Comparison of ENCODE assay signal across 14 cellular contexts in genomic region chr6:138546733-138547185, GRCh38. TPM values are rescaled to one million over a fixed set of nuclear protein-coding genes. Genes with fewer than 3 reads are reported as not detected.
DNase-seq lines count a peak whose midpoint lies in the region; TF ChIP-seq lines count a peak whose summit lies in the region.
"Had no signal": no experiment of that assay in that cellular context is flagged by ENCODE, and none has a peak within 500 bp of the region (broad histone marks: within the 10 kb centered on the region; RNA-seq: fewer than 3 reads in every experiment).

No MANE protein-coding gene starts in this region.

- no peak overlapping the region for H3K4me3 Mint-ChIP-seq in activated naive CD4-positive, alpha-beta T cell treated with anti-CD3 and anti-CD28 coated beads, Interleukin-2, amount 10 ng/mL, durations not matched to agents 7 days and 5 days
- no peak overlapping the region for H3K4me3 Mint-ChIP-seq in endodermal cell

- H3K9ac ChIP-seq in endodermal cell (ENCODE audit: extremely low read depth, low read length, poor library complexity, severe bottlenecking): no peak overlapping the region

- H3K9me3 Mint-ChIP-seq in activated naive CD4-positive, alpha-beta T cell treated with anti-CD3 and anti-CD28 coated beads, Interleukin-2, amount 10 ng/mL, durations not matched to agents 7 days and 5 days: no peaks in the 10 kb centered on the region
- H3K9me3 Mint-ChIP-seq in endodermal cell: no peaks in the 10 kb centered on the region

- TF ChIP-seq POLR2A in erythroblast (IDR thresholded peaks at IDR 0.05; ENCODE audit: low read length): no peak

- peak overlapping the region; percentile 8 for H3K27ac Mint-ChIP-seq in activated naive CD4-positive, alpha-beta T cell treated with anti-CD3 and anti-CD28 coated beads, Interleukin-2, amount 10 ng/mL, durations not matched to agents 7 days and 5 days
- H3K27ac Mint-ChIP-seq in endodermal cell: peak overlapping the region; percentile 40

- peak; percentile 39 for DNase-seq in activated naive CD4-positive, alpha-beta T cell treated with anti-CD3 and anti-CD28 coated beads, Interleukin-2, amount 10 ng/mL, durations not matched to agents 7 days and 5 days
- DNase-seq in activated naive CD4-positive, alpha-beta T cell treated with Interleukin-2 at 50 U/mL for 16 hours: no peak
- DNase-seq in endodermal cell (peak; percentile 76), pulmonary artery endothelial cell (ENCODE audit: low read depth, low spot score) (peak; percentile 83), NCI-H1930 (lab: John Stamatoyannopoulos, UW) (no peak), erythroblast (lab: John Stamatoyannopoulos, UW) (no peak), substantia nigra (lab: John Stamatoyannopoulos, UW) (no peak)
- DNase-seq: activated CD8-positive, alpha-beta memory T cell treated with anti-CD3 and anti-CD28 coated beads, Interleukin-2, amount 50 U/mL, for 4 hours; BE2C; kidney; NCI-H1048; psoas muscle; SJCRH30 had no signal

- CTCF ChIA-PET in activated naive CD4-positive, alpha-beta T cell treated with anti-CD3 and anti-CD28 coated beads, Interleukin-2, amount 10 ng/mL, durations not matched to agents 7 days and 5 days (lab: Charles Lee): interaction anchor here (0.6 kb wide), 1 partner anchor 292 kb away, joined by 3 read pairs; no protein-coding TSS in a partner anchor

- no peaks in the 10 kb centered on the region for H3K36me3 ChIP-seq in endodermal cell (ENCODE audit: control insufficient read depth, insufficient read depth, low read length)
- H3K36me3 ChIP-seq: BE2C, SJCRH30 had no signal

- TF ChIP-seq CTCF in endodermal cell (conservative IDR thresholded peaks at IDR 0.05): no peak

- no peaks in the 10 kb centered on the region for H3K9me3 ChIP-seq in endodermal cell (ENCODE audit: control insufficient read depth, low read length)
- H3K9me3 ChIP-seq: BE2C, psoas muscle, SJCRH30 had no signal

- H3K4me3 ChIP-seq in endodermal cell (ENCODE audit: low read length): no peak overlapping the region
- H3K4me3 ChIP-seq: psoas muscle, SJCRH30 had no signal

- H3K27ac ChIP-seq in endodermal cell (ENCODE audit: low read depth, low read length) (no peak overlapping the region), substantia nigra (ENCODE audit: low read depth, low read length, poor library complexity, severe bottlenecking) (no peak overlapping the region)
- H3K27ac ChIP-seq: psoas muscle, SJCRH30 had no signal

- H3K4me1 Mint-ChIP-seq in activated naive CD4-positive, alpha-beta T cell treated with anti-CD3 and anti-CD28 coated beads, Interleukin-2, amount 10 ng/mL, durations not matched to agents 7 days and 5 days: peaks cover 12% of the 10 kb centered on the region
- peaks cover 45% of the 10 kb centered on the region for H3K4me1 Mint-ChIP-seq in endodermal cell

- H3K4me1 ChIP-seq in endodermal cell (ENCODE audit: control insufficient read depth, insufficient read depth, low read length): peaks cover 11% of the 10 kb centered on the region
- H3K4me1 ChIP-seq: BE2C, psoas muscle had no signal

- 31 to 54% methylated on average over 3 to 5 of the region's 5 CpGs for WGBS in endodermal cell (ENCODE audit: insufficient coverage in 1 of 2, insufficient read length in 1 of 2), 2 experiments

- no peaks in the 10 kb centered on the region for H3K36me3 Mint-ChIP-seq in activated naive CD4-positive, alpha-beta T cell treated with anti-CD3 and anti-CD28 coated beads, Interleukin-2, amount 10 ng/mL, durations not matched to agents 7 days and 5 days
- no peaks in the 10 kb centered on the region for H3K36me3 Mint-ChIP-seq in endodermal cell (ENCODE audit: low read depth)

- H3K27me3 ChIP-seq in endodermal cell (ENCODE audit: control insufficient read depth, insufficient read depth, low read length, poor library complexity, severe bottlenecking): no peaks in the 10 kb centered on the region
- H3K27me3 ChIP-seq: BE2C, SJCRH30 had no signal

- peaks cover 14% of the 10 kb centered on the region for H3K27me3 Mint-ChIP-seq in activated naive CD4-positive, alpha-beta T cell treated with anti-CD3 and anti-CD28 coated beads, Interleukin-2, amount 10 ng/mL, durations not matched to agents 7 days and 5 days
- H3K27me3 Mint-ChIP-seq in endodermal cell (ENCODE audit: insufficient read depth): no peaks in the 10 kb centered on the region

TF ChIP-seq in PFSK-1, 5 proteins besides CTCF, POLR2A, EP300 and RAD21:
- TF ChIP-seq FOXP2 (optimal IDR thresholded peaks at IDR 0.05; ENCODE audit: borderline replicate concordance, extremely low read depth, extremely low read length, insufficient read depth): peak; percentile 45
- TF ChIP-seq POLR2AphosphoS5 (IDR thresholded peaks at IDR 0.05; ENCODE audit: low read depth, low read length): peak; percentile 56; the same call in 1 of the 2 replicates
- TF ChIP-seq TAF1 (IDR thresholded peaks at IDR 0.05; ENCODE audit: borderline replicate concordance, insufficient read depth, low read length): 0 out of 2 replicates have a peak, but pooled peaks have one; percentile 40
- peak in 1 of 2 experiments; percentile 67; a peak in 1 of 4 replicates for TF ChIP-seq REST (IDR thresholded peaks at IDR 0.05; ENCODE audit: insufficient read depth in 1 of 2, low read depth in 2 of 2, low read length in 2 of 2)
- TF ChIP-seq SIN3A (IDR thresholded peaks at IDR 0.05; ENCODE audit: borderline replicate concordance, insufficient read depth, low read length): 0 out of 2 replicates have a peak, but pooled peaks have one; percentile 44

RNA-seq across cellular contexts. Expression of gene NHSL1, which starts 47.5 kb away (rescaled TPM):
- 104 TPM for polyA plus RNA-seq in PFSK-1 (2012; ENCODE audit: insufficient read length, low read depth)
- total RNA-seq in endodermal cell: 10 to 100 TPM; 16.3 to 17.5 TPM
- 37.8 TPM for polyA plus RNA-seq in endodermal cell (2013, experiment 1 of 2)
- 25.3 TPM for polyA plus RNA-seq in endodermal cell (2013, experiment 2 of 2)
- 15.4 and 28.7 TPM in 2 replicates for total RNA-seq in pulmonary artery endothelial cell

Comparison
In these comparisons a context has a peak if more than half of its experiments do, and no peak if none do; other contexts are left out.
1. DNase-seq: peak in activated naive CD4-positive, alpha-beta T cell treated with anti-CD3 and anti-CD28 coated beads, Interleukin-2, amount 10 ng/mL, durations not matched to agents 7 days and 5 days (single experiment), endodermal cell (single experiment) and pulmonary artery endothelial cell (single experiment); none in activated naive CD4-positive, alpha-beta T cell treated with Interleukin-2 at 50 U/mL for 16 hours (single experiment), NCI-H1930 (0 of 2), erythroblast (0 of 2) and substantia nigra (0 of 49).